Comparison of ENCODE assay signal across 24 cellular contexts in the genomic region with DNA sequence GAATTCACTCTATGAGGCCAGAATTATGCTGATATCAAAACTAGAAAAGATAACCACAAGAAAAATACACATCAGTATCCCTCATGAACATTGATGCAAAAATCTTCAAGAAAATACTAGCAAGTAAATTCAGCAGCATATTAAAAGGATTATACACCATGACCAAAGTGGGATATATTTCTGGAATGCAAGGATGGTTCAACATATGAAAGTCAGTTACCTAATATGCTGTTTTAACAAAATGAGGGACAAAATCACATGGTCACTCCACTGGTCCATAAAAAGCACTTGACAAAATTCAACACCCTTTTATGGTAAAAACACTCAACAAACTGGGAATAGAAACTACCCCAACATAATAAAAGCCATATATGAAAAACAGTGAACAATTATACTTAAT.
"Had no signal": no experiment of that assay in that cellular context is flagged by ENCODE, and none has a peak within 500 bp of the region (broad histone marks: within the 10 kb centered on the region; RNA-seq: fewer than 3 reads in every experiment).

No MANE protein-coding gene starts in this region.

- ATAC-seq: activated CD8-positive, alpha-beta T cell treated with anti-CD3 and anti-CD28 coated beads, Interleukin-2, amount 10 ng/mL, durations not matched to agents 7 days and 5 days; activated naive CD4-positive, alpha-beta T cell treated with anti-CD3 and anti-CD28 coated beads, Interleukin-2, amount 50 U/mL, for 72 hours; activated naive CD8-positive, alpha-beta T cell treated with anti-CD3 and anti-CD28 coated beads, Interleukin-2, amount 50 U/mL, for 24 hours; WTC11 had no signal

- H3K4me3 Mint-ChIP-seq: activated CD8-positive, alpha-beta T cell treated with anti-CD3 and anti-CD28 coated beads, Interleukin-2, amount 10 ng/mL, durations not matched to agents 7 days and 5 days; activated naive CD8-positive, alpha-beta T cell treated with anti-CD3 and anti-CD28 coated beads, Interleukin-2, amount 50 U/mL, for 24 hours; activated T-cell treated with anti-CD3 and anti-CD28 coated beads, Interleukin-2, amount 50 U/mL, for 24 hours; T-helper 1 cell treated with Interleukin-12 subunit alpha and Interleukin-12 subunit beta and Interleukin-4 antibody, amounts not matched to agents 30 μg/mL and 1 μg/mL, for 36 hours; WTC11 had no signal

- H3K4me1 ChIP-seq: breast epithelium, colonic mucosa, Peyer's patch, SJSA1 had no signal

- H3K36me3 ChIP-seq: breast epithelium, colonic mucosa, Peyer's patch had no signal

- H3K27me3 ChIP-seq: breast epithelium, colonic mucosa, Peyer's patch, SJSA1 had no signal

- DNase-seq: activated CD4-positive, alpha-beta T cell treated with anti-CD3 and anti-CD28 coated beads for 48 hours; activated CD4-positive, alpha-beta T cell treated with anti-CD3 and anti-CD28 coated beads, Interleukin-2, amount 50 U/mL, for 4 hours; activated CD4-positive, CD25-positive, alpha-beta regulatory T cell treated with anti-CD3 and anti-CD28 coated beads, Interleukin-2, amount 50 U/mL, for 72 hours; activated CD8-positive, alpha-beta memory T cell treated with anti-CD3 and anti-CD28 coated beads, Interleukin-2, amount 50 U/mL, for 48 hours; activated CD8-positive, alpha-beta T cell treated with anti-CD3 and anti-CD28 coated beads, Interleukin-2, amount 10 ng/mL, durations not matched to agents 7 days and 5 days; activated effector memory CD4-positive, alpha-beta T cell treated with anti-CD3 and anti-CD28 coated beads, Interleukin-2, amount 50 U/mL, for 16 hours; activated naive CD4-positive, alpha-beta T cell treated with Interleukin-2 at 50 U/mL for 16 hours; activated naive CD8-positive, alpha-beta T cell treated with anti-CD3 and anti-CD28 coated beads, Interleukin-2, amount 50 U/mL, for 24 hours; activated T-cell treated with anti-CD3 and anti-CD28 coated beads, Interleukin-2, amount 50 U/mL, for 24 hours; amygdala; caudate nucleus; colonic mucosa; Karpas-422; NCI-H1930; NCI-H2107; NCI-H510A treated with DMSO at 0.1 percent for 48 hours; NCI-H69; Peyer's patch; SHP77 had no signal

- H3K4me1 Mint-ChIP-seq: activated naive CD8-positive, alpha-beta T cell treated with anti-CD3 and anti-CD28 coated beads, Interleukin-2, amount 50 U/mL, for 24 hours had no signal

- H3K4me3 ChIP-seq: breast epithelium, colonic mucosa, Peyer's patch, SJSA1 had no signal

- H3K27ac Mint-ChIP-seq: activated CD8-positive, alpha-beta T cell treated with anti-CD3 and anti-CD28 coated beads, Interleukin-2, amount 10 ng/mL, durations not matched to agents 7 days and 5 days; activated naive CD4-positive, alpha-beta T cell treated with anti-CD3 and anti-CD28 coated beads, Interleukin-2, amount 50 U/mL, for 72 hours; activated naive CD8-positive, alpha-beta T cell treated with anti-CD3 and anti-CD28 coated beads, Interleukin-2, amount 50 U/mL, for 24 hours; activated T-cell treated with anti-CD3 and anti-CD28 coated beads, Interleukin-2, amount 50 U/mL, for 24 hours; T-helper 1 cell treated with Interleukin-12 subunit alpha and Interleukin-12 subunit beta and Interleukin-4 antibody, amounts not matched to agents 30 μg/mL and 1 μg/mL, for 36 hours; WTC11 had no signal

- H3K27ac ChIP-seq: breast epithelium, colonic mucosa, Peyer's patch, SJSA1 had no signal

- H3K27me3 Mint-ChIP-seq: activated naive CD8-positive, alpha-beta T cell treated with anti-CD3 and anti-CD28 coated beads, Interleukin-2, amount 50 U/mL, for 24 hours; activated T-cell treated with anti-CD3 and anti-CD28 coated beads, Interleukin-2, amount 50 U/mL, for 24 hours had no signal
